13 cellular contexts compared by ENCODE assay signal in the genomic region with DNA sequence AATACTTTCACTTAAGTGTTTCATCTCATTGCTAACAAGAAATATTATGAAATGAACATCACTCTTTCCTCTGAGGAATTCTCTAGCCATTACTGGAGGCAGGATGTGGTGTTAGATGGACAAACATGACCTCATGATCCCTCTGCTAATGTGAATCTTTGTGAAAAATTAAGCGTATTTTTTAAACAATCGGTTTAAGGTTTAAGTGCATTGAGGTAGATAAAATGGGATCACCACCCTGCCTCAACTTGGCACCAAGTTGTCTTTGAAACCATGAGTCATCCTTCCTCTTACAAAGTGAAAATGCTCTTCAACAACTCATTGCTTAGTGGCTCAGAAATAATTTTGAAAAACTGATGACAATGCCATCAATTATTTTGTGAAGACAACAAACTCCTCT.
DNase-seq lines count a peak whose midpoint lies in the region; ATAC-seq, FAIRE-seq and TF ChIP-seq lines count a peak whose summit lies in the region.
"Had no signal": no experiment of that assay in that cellular context is flagged by ENCODE, and none has a peak within 500 bp of the region (broad histone marks: within the 10 kb centered on the region; RNA-seq: fewer than 3 reads in every experiment).

No MANE protein-coding gene starts in this region.

- H3K27ac Mint-ChIP-seq in endothelial cell (ENCODE audit: unreplicated experiment): no peak overlapping the region

- H3K9me3 Mint-ChIP-seq in endothelial cell (ENCODE audit: unreplicated experiment): no peaks in the 10 kb centered on the region

- intact Hi-C loops in ascending aorta (cut with DNase I): no loop called here

- H3K4me3 ChIP-seq in HFF-Myc (replicated peaks; ENCODE audit: low read depth, low read length): no peak overlapping the region
- no peak overlapping the region for H3K4me3 ChIP-seq in gastroesophageal sphincter
- no peak overlapping the region for H3K4me3 ChIP-seq in ascending aorta
- H3K4me3 ChIP-seq: esophagus muscularis mucosa had no signal

- peak; percentile 42 for DNase-seq in DMS53 (lab: John Stamatoyannopoulos, UW)
- peak; percentile 57 for DNase-seq in HFF-Myc (ENCODE audit: extremely low read depth, low read depth)
- peak; percentile 92 for DNase-seq in SW480 (ENCODE audit: low spot score)
- no peak for DNase-seq in UCSD-AML1 (lab: John Stamatoyannopoulos, UW; ENCODE audit: unreplicated experiment)
- no peak for DNase-seq in ascending aorta (ENCODE audit: low spot score in 2 of 2)
- DNase-seq in endothelial cell (ENCODE audit: low spot score): no peak
- DNase-seq in D721Med (ENCODE audit: insufficient read length, low spot score): no peak
- DNase-seq: activated effector memory CD4-positive, alpha-beta T cell treated with anti-CD3 and anti-CD28 coated beads, Interleukin-2, amount 50 U/mL, for 16 hours; NCI-H2107; stimulated activated CD4-positive, alpha-beta T cell treated with anti-CD3 and anti-CD28 coated beads, Interleukin-1b, Interleukin-23, amount 100 ng/mL, for 48 hours; T-helper 2 cell had no signal

- no peaks in the 10 kb centered on the region for H3K36me3 Mint-ChIP-seq in endothelial cell (ENCODE audit: low read depth, unreplicated experiment)

- peak; percentile 39 for ATAC-seq in gastroesophageal sphincter

- TF ChIP-seq EP300 in gastroesophageal sphincter (IDR thresholded peaks at IDR 0.05): no peak

- H3K9me3 ChIP-seq in gastroesophageal sphincter (no peaks in the 10 kb centered on the region), ascending aorta (no peaks in the 10 kb centered on the region)
- H3K9me3 ChIP-seq: esophagus muscularis mucosa had no signal

- peaks cover 4% of the 10 kb centered on the region for H3K27me3 Mint-ChIP-seq in endothelial cell (ENCODE audit: unreplicated experiment)

- no peaks in the 10 kb centered on the region for H3K36me3 ChIP-seq in gastroesophageal sphincter
- H3K36me3 ChIP-seq in ascending aorta: no peaks in the 10 kb centered on the region
- H3K36me3 ChIP-seq: esophagus muscularis mucosa had no signal

- H3K27me3 ChIP-seq in gastroesophageal sphincter (no peaks in the 10 kb centered on the region), ascending aorta (no peaks in the 10 kb centered on the region)
- H3K27me3 ChIP-seq: esophagus muscularis mucosa had no signal

- 14 to 32% methylated on average over 2 of the region's 2 CpGs for WGBS in gastroesophageal sphincter (ENCODE audit: low coverage in 1 of 2), 2 donors

- FAIRE-seq in D721Med (lab: Jason Lieb, UNC): no peak

- no peak overlapping the region for H3K4me3 Mint-ChIP-seq in endothelial cell (ENCODE audit: unreplicated experiment)

- TF ChIP-seq CTCF in HFF-Myc (IDR thresholded peaks at IDR 0.05; ENCODE audit: low read depth, low read length, missing control alignments): no peak
- no peak for TF ChIP-seq CTCF in gastroesophageal sphincter (IDR thresholded peaks at IDR 0.05)
- TF ChIP-seq CTCF in ascending aorta (IDR thresholded peaks at IDR 0.05): no peak
- no peak for TF ChIP-seq CTCF in endothelial cell (IDR thresholded peaks at IDR 0.05; ENCODE audit: unreplicated experiment)
- TF ChIP-seq CTCF in D721Med (IDR thresholded peaks at IDR 0.05; ENCODE audit: insufficient read depth, missing control alignments): no peak

- no peak overlapping the region for H3K27ac ChIP-seq in gastroesophageal sphincter
- no peak overlapping the region for H3K27ac ChIP-seq in ascending aorta
- H3K27ac ChIP-seq: esophagus muscularis mucosa had no signal

- H3K4me1 ChIP-seq in gastroesophageal sphincter (no peaks in the 10 kb centered on the region), ascending aorta (no peaks in the 10 kb centered on the region)
- H3K4me1 ChIP-seq: esophagus muscularis mucosa had no signal

- H3K4me1 Mint-ChIP-seq in endothelial cell (ENCODE audit: unreplicated experiment): peaks cover 12% of the 10 kb centered on the region

- no peak for TF ChIP-seq POLR2A in gastroesophageal sphincter (IDR thresholded peaks at IDR 0.05)

Comparison
In these comparisons a context has a peak if more than half of its experiments do, and no peak if none do; other contexts are left out.
1. DNase-seq: peak in DMS53 (single experiment), HFF-Myc (single experiment) and SW480 (single experiment); none in UCSD-AML1 (single experiment), ascending aorta (0 of 2), endothelial cell (single experiment) and D721Med (single experiment).